ENCODE assay signal across 8 cellular contexts in the genomic region with DNA sequence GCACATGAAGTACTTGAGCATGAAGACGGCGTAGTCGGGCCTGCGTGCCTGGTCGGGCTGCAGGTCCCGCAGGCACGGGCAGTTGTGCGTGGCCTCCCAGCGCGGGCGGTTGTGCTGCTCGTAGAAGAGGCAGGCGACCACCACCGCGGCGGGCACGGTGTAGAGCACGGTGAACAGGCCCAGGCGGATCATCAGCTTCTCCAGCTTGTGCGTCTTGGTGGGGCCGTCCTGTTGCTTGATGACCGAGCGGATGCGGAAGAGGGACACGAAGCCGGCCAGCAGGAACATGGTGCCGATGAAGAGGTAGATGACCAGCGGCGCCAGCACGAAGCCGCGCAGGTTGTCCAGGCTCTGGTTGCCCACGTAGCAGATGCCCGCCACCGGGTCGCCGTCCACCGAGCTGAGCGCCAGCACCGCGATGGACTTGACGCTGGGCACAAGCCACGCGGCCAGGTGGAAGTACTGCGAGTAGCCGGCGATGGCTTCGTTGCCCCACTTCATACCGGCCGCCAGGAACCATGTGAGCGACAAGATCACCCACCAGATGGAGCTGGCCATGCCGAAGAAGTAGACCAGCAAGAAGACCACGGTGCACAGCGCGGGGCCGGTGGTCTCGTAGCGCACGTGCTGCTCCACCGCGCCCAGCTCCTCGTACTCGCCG. TPM values are rescaled to one million over a fixed set of nuclear protein-coding genes. Genes with fewer than 3 reads are reported as not detected.
DNase-seq lines count a peak whose midpoint lies in the region; ATAC-seq and TF ChIP-seq lines count a peak whose summit lies in the region.

No MANE protein-coding gene starts in this region.

- H3K4me1 Mint-ChIP-seq in activated CD8-positive, alpha-beta memory T cell treated with anti-CD3 and anti-CD28 coated beads, Interleukin-2, amount 10 ng/mL, durations not matched to agents 7 days and 5 days = peaks cover 25% of the 10 kb centered on the region

- in situ Hi-C loops in gastrocnemius medialis (cut with MboI; ENCODE audit: low sequenced_read_pairs in 4 of 4) (loop anchor here (5.0 to 10.0 kb wide), 3 partner anchors 1135 to 1145 kb away; no protein-coding TSS in a partner anchor), KBM-7 (cut with MboI; ENCODE audit: low pct_unique_long_range_greater_than_20kb, low sequenced_read_pairs) (no loop called here)

- no peaks in the 10 kb centered on the region for H3K9me3 ChIP-seq in gastrocnemius medialis

- no peaks in the 10 kb centered on the region for H3K27me3 ChIP-seq in gastrocnemius medialis

- CTCF ChIA-PET in activated CD8-positive, alpha-beta memory T cell treated with anti-CD3 and anti-CD28 coated beads, Interleukin-2, amount 10 ng/mL, durations not matched to agents 7 days and 5 days (lab: Charles Lee) = interaction anchor here (1.0 kb wide), 1 partner anchor 10 kb away, joined by 3 read pairs; no protein-coding TSS in a partner anchor

- DNase-seq in GM03348 (ENCODE audit: low spot score) (peak; percentile 18), left cardiac atrium (peak; percentile 43), gastrocnemius medialis (no peak), KBM-7 (no peak), DMS53 treated with DMSO at 0.1 percent for 48 hours (lab: John Stamatoyannopoulos, UW; ENCODE audit: unreplicated experiment) (no peak), NCI-H2081 (lab: John Stamatoyannopoulos, UW) (no peak)
- DNase-seq in activated CD8-positive, alpha-beta memory T cell treated with anti-CD3 and anti-CD28 coated beads, Interleukin-2, amount 10 ng/mL, durations not matched to agents 7 days and 5 days = no peak
- no peak for DNase-seq in activated CD4-positive, CD25-positive, alpha-beta regulatory T cell treated with anti-CD3 and anti-CD28 coated beads, Interleukin-2, amount 50 U/mL, for 72 hours

- H3K27ac Mint-ChIP-seq in activated CD8-positive, alpha-beta memory T cell treated with anti-CD3 and anti-CD28 coated beads, Interleukin-2, amount 10 ng/mL, durations not matched to agents 7 days and 5 days = no peak overlapping the region

- H3K27ac ChIP-seq in gastrocnemius medialis = no peak overlapping the region

- peak in 1 of 5 experiments; percentile 14 for TF ChIP-seq CTCF in gastrocnemius medialis (IDR thresholded peaks at IDR 0.05 in 4 of 5, conservative IDR thresholded peaks at IDR 0.05 in 1 of 5)

- H3K4me3 Mint-ChIP-seq in activated CD8-positive, alpha-beta memory T cell treated with anti-CD3 and anti-CD28 coated beads, Interleukin-2, amount 10 ng/mL, durations not matched to agents 7 days and 5 days = peak overlapping the region; percentile 39

- intact Hi-C loops in left cardiac atrium (cut with DNase I) (loop anchor here (5.0 to 10.0 kb wide), 6 partner anchors 288 to 1238 kb away; no protein-coding TSS in a partner anchor), gastrocnemius medialis (cut with DNase I; ENCODE audit: low total_unique reads) (loop anchor here (5.0 kb wide), 2 partner anchors 183 to 1837 kb away; no protein-coding TSS in a partner anchor)

- H3K9me3 Mint-ChIP-seq in activated CD8-positive, alpha-beta memory T cell treated with anti-CD3 and anti-CD28 coated beads, Interleukin-2, amount 10 ng/mL, durations not matched to agents 7 days and 5 days (ENCODE audit: low read depth) = no peaks in the 10 kb centered on the region

- no peak for TF ChIP-seq POLR2A in gastrocnemius medialis (IDR thresholded peaks at IDR 0.05)

- H3K36me3 ChIP-seq in gastrocnemius medialis = no peaks in the 10 kb centered on the region

- peak overlapping the region in 3 of 4 donors; percentile 30 to 62 (median 57) for H3K4me3 ChIP-seq in gastrocnemius medialis

- ATAC-seq in activated CD8-positive, alpha-beta memory T cell treated with anti-CD3 and anti-CD28 coated beads, Interleukin-2, amount 10 ng/mL, durations not matched to agents 7 days and 5 days = no peak
- ATAC-seq in left cardiac atrium = no peak
- ATAC-seq in gastrocnemius medialis = no peak

- peaks cover 4 to 17% of the 10 kb centered on the region in 2 donors for H3K4me1 ChIP-seq in gastrocnemius medialis

- H3K36me3 Mint-ChIP-seq in activated CD8-positive, alpha-beta memory T cell treated with anti-CD3 and anti-CD28 coated beads, Interleukin-2, amount 10 ng/mL, durations not matched to agents 7 days and 5 days = no peaks in the 10 kb centered on the region

- peaks cover 74% of the 10 kb centered on the region for H3K27me3 Mint-ChIP-seq in activated CD8-positive, alpha-beta memory T cell treated with anti-CD3 and anti-CD28 coated beads, Interleukin-2, amount 10 ng/mL, durations not matched to agents 7 days and 5 days

RNA-seq across cellular contexts. Expression of a gene that starts 2.3 kb away (rescaled TPM):
- under 1 TPM; 0.18 to 0.35 TPM for total RNA-seq in activated CD8-positive, alpha-beta memory T cell treated with anti-CD3 and anti-CD28 coated beads, Interleukin-2, amount 10 ng/mL, durations not matched to agents 7 days and 5 days
- total RNA-seq in left cardiac atrium (10 to 100 TPM in 1 of 2 donors, 1 to 10 TPM in 1; 8.9 to 14.8 TPM), gastrocnemius medialis (1 to 10 TPM; 3.0 to 9.3 (median 4.1) TPM)

RNA-seq across cellular contexts. Expression of a gene that starts 34.6 kb away (rescaled TPM):
- not detected for total RNA-seq in activated CD8-positive, alpha-beta memory T cell treated with anti-CD3 and anti-CD28 coated beads, Interleukin-2, amount 10 ng/mL, durations not matched to agents 7 days and 5 days
- total RNA-seq in left cardiac atrium (not detected), gastrocnemius medialis (not detected)

Comparison
In these comparisons a context has a peak if more than half of its experiments do, and no peak if none do; other contexts are left out.
1. DNase-seq: peak in GM03348 (single experiment) and left cardiac atrium (single experiment); none in activated CD8-positive, alpha-beta memory T cell treated with anti-CD3 and anti-CD28 coated beads, Interleukin-2, amount 10 ng/mL, durations not matched to agents 7 days and 5 days (single experiment), gastrocnemius medialis (0 of 2), KBM-7 (single experiment), activated CD4-positive, CD25-positive, alpha-beta regulatory T cell treated with anti-CD3 and anti-CD28 coated beads, Interleukin-2, amount 50 U/mL, for 72 hours (single experiment), DMS53 treated with DMSO at 0.1 percent for 48 hours (single experiment) and NCI-H2081 (0 of 2).